Comparison of ENCODE assay signal across 8 cellular contexts in the genomic region with DNA sequence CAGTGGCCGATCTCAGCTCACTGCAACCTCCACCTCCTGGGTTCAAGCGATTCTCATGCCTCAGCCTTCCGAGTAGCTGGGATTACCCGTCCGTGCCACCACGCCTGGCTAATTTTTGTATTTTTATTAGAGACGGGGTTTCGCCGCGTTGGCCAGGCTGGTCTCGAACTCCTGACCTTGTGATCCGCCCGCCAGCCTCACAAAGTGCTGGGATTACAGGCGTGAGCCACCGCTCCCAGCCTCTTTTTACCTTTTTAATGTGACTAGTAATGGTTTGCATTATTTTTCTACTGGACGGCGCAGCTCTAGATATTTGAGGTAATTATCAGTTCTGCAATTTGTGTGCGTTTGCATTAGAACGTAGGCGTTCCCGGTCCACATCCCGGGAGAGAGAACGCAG. TPM values are rescaled to one million over a fixed set of nuclear protein-coding genes. Genes with fewer than 3 reads are reported as not detected.
DNase-seq lines count a peak whose midpoint lies in the region; FAIRE-seq and TF ChIP-seq lines count a peak whose summit lies in the region.
"Not testable (repeated sequence)": the region's sequence is repeated elsewhere in the genome, so short reads cannot be mapped to it uniquely, and the experiment has no call there.

No MANE protein-coding gene starts in this region.

- not testable (repeated sequence) for H3K4me1 ChIP-seq in BE2C; HUES48 (ENCODE audit: control insufficient read depth, insufficient read depth, low read length)
- H3K4me1 ChIP-seq in adrenal gland (replicated peaks in 1 of 2) (peaks cover 8 to 21% of the 10 kb centered on the region in 2 donors), keratinocyte (ENCODE audit: control insufficient read depth, extremely low read depth, insufficient read depth, low read length) (peaks cover 10% of the 10 kb centered on the region), stomach smooth muscle (ENCODE audit: control insufficient read depth, insufficient read depth, low read length) (peaks cover 13% of the 10 kb centered on the region)

- not testable (repeated sequence) for TF ChIP-seq EP300 in neural cell (conservative IDR thresholded peaks at IDR 0.05; ENCODE audit: poor library complexity, severe bottlenecking)

- peaks cover 35% of the 10 kb centered on the region for H3K36me3 Mint-ChIP-seq in T-helper 1 cell treated with Interleukin-12 subunit alpha and Interleukin-12 subunit beta and Interleukin-4 antibody, amounts not matched to agents 30 μg/mL and 1 μg/mL, for 36 hours (ENCODE audit: low read depth)

- H3K9me3 ChIP-seq in BE2C; HUES48 (ENCODE audit: control insufficient read depth, insufficient read depth, low read length); adrenal gland (replicated peaks in 1 of 3); keratinocyte (ENCODE audit: control insufficient read depth, low read depth, low read length); neural cell (ENCODE audit: low read length); stomach smooth muscle (ENCODE audit: control insufficient read depth in 2 of 2, low read length in 2 of 2): not testable (repeated sequence)

- H3K36me3 ChIP-seq in BE2C; neural cell (ENCODE audit: insufficient read depth, low read length): not testable (repeated sequence)
- peaks cover 34% of the 10 kb centered on the region for H3K36me3 ChIP-seq in HUES48 (ENCODE audit: control insufficient read depth, insufficient read depth, low read length)
- H3K36me3 ChIP-seq in adrenal gland (replicated peaks in 1 of 2), result peaks cover 0 to 39% of the 10 kb centered on the region in 2 donors
- peaks cover 5 to 13% of the 10 kb centered on the region in 2 experiments for H3K36me3 ChIP-seq in keratinocyte (ENCODE audit: control insufficient read depth in 2 of 2, extremely low read depth in 1 of 2, insufficient read depth in 2 of 2, low read length in 2 of 2)
- peaks cover 16 to 22% of the 10 kb centered on the region in 2 donors for H3K36me3 ChIP-seq in stomach smooth muscle (ENCODE audit: control insufficient read depth in 2 of 2, insufficient read depth in 2 of 2, low read length in 2 of 2)

- H4K20me1 ChIP-seq in keratinocyte (ENCODE audit: control insufficient read depth, extremely low read depth, insufficient read depth, low read length); neural cell (ENCODE audit: insufficient read depth): not testable (repeated sequence)

- not testable (repeated sequence) for FAIRE-seq in keratinocyte (lab: Jason Lieb, UNC)

- not testable (repeated sequence) for H3F3A ChIP-seq in neural cell (ENCODE audit: insufficient read depth, low read length, poor library complexity, severe bottlenecking)

- dilution Hi-C loops in keratinocyte (cut with MboI; ENCODE audit: extremely low pct_ligation_motif_present, low sequenced_read_pairs), result not testable (repeated sequence)

- H3K4me2 ChIP-seq in keratinocyte (ENCODE audit: control insufficient read depth, extremely low read depth, insufficient read depth, low read depth, low read length), result peak overlapping the region; percentile 63
- not testable (repeated sequence) for H3K4me2 ChIP-seq in neural cell (ENCODE audit: low read length)

- intact Hi-C loops in adrenal gland (cut with DNase I), result not testable (repeated sequence)

- H3K4me1 Mint-ChIP-seq in T-helper 1 cell treated with Interleukin-12 subunit alpha and Interleukin-12 subunit beta and Interleukin-4 antibody, amounts not matched to agents 30 μg/mL and 1 μg/mL, for 36 hours (ENCODE audit: low read depth), result peaks cover 30% of the 10 kb centered on the region

- H3K27ac ChIP-seq in HUES48 (ENCODE audit: low read depth, low read length); neural cell (ENCODE audit: low read length); stomach smooth muscle (ENCODE audit: low read length): not testable (repeated sequence)
- peak overlapping the region in 1 of 5 donors; percentile 87 for H3K27ac ChIP-seq in adrenal gland
- H3K27ac ChIP-seq in keratinocyte (ENCODE audit: control insufficient read depth, insufficient read depth, low read length), result peak overlapping the region; percentile 95

- not testable (repeated sequence) for H3K9me2 ChIP-seq in neural cell (ENCODE audit: insufficient read depth, low read length)

- peak overlapping the region; percentile 96 for H3K27ac Mint-ChIP-seq in T-helper 1 cell treated with Interleukin-12 subunit alpha and Interleukin-12 subunit beta and Interleukin-4 antibody, amounts not matched to agents 30 μg/mL and 1 μg/mL, for 36 hours

- H3K9me3 Mint-ChIP-seq in T-helper 1 cell treated with Interleukin-12 subunit alpha and Interleukin-12 subunit beta and Interleukin-4 antibody, amounts not matched to agents 30 μg/mL and 1 μg/mL, for 36 hours, result not testable (repeated sequence)

- H3K79me2 ChIP-seq in keratinocyte (ENCODE audit: control insufficient read depth, insufficient read depth, low read length), result peaks cover 36% of the 10 kb centered on the region
- peaks cover 21% of the 10 kb centered on the region for H3K79me2 ChIP-seq in neural cell (replicated peaks; ENCODE audit: insufficient read depth, low read length)

- H3K4me3 Mint-ChIP-seq in T-helper 1 cell treated with Interleukin-12 subunit alpha and Interleukin-12 subunit beta and Interleukin-4 antibody, amounts not matched to agents 30 μg/mL and 1 μg/mL, for 36 hours, result peak overlapping the region; percentile 100

- not testable (repeated sequence) for TF ChIP-seq CTCF in BE2C (IDR thresholded peaks at IDR 0.05; ENCODE audit: low read depth, low read length); adrenal gland (IDR thresholded peaks at IDR 0.05); epithelial cell of esophagus (IDR thresholded peaks at IDR 0.05; ENCODE audit: insufficient read depth, low read depth, low read length, missing control alignments); keratinocyte (optimal IDR thresholded peaks at IDR 0.05 in 1 of 3, IDR thresholded peaks at IDR 0.05 in 1 of 3, conservative IDR thresholded peaks at IDR 0.05 in 1 of 3; ENCODE audit: extremely low read depth in 1 of 3, insufficient read depth in 2 of 3, low read length in 3 of 3); neural cell (IDR thresholded peaks at IDR 0.05; ENCODE audit: poor library complexity, severe bottlenecking)

- H3K9ac ChIP-seq in HUES48 (ENCODE audit: low read depth, low read length), result not testable (repeated sequence)
- H3K9ac ChIP-seq in keratinocyte (ENCODE audit: control insufficient read depth, extremely low read depth, insufficient read depth, low read length), result peak overlapping the region; percentile 96
- H3K9ac ChIP-seq in neural cell (ENCODE audit: low read length), result peak overlapping the region; percentile 84
- H3K9ac ChIP-seq in stomach smooth muscle (ENCODE audit: low read length in 2 of 2), result peak overlapping the region; percentile 83 to 98

- WGBS in adrenal gland, 4 donors, result 22 to 39% (median 36%) methylated on average over 23 of the region's 23 CpGs

- H3K27me3 ChIP-seq in BE2C; HUES48 (ENCODE audit: control insufficient read depth, insufficient read depth, low read length); adrenal gland; keratinocyte (ENCODE audit: control insufficient read depth, extremely low read depth, insufficient read depth, low read length); neural cell (ENCODE audit: insufficient read depth, low read depth, low read length); stomach smooth muscle (ENCODE audit: control insufficient read depth in 1 of 2, insufficient read depth in 2 of 2, low read length in 2 of 2): not testable (repeated sequence)

- H3K9me1 ChIP-seq in keratinocyte (ENCODE audit: control insufficient read depth, extremely low read depth, insufficient read depth, low read length), result not testable (repeated sequence)

- TF ChIP-seq POLR2A in adrenal gland (IDR thresholded peaks at IDR 0.05), result not testable (repeated sequence)

- H2AFZ ChIP-seq in keratinocyte (ENCODE audit: control insufficient read depth, low read length); neural cell (ENCODE audit: low read depth, low read length): not testable (repeated sequence)

- not testable (repeated sequence) for TF ChIP-seq RAD21 in neural cell (conservative IDR thresholded peaks at IDR 0.05)

- H3K4me3 ChIP-seq in BE2C (ENCODE audit: low read depth, low read length) (peak overlapping the region; percentile 85), HUES48 (ENCODE audit: low read depth, low read length) (peak overlapping the region; percentile 89), adrenal gland (peak overlapping the region in 3 of 4 donors; percentile 63 to 85 (median 70)), epithelial cell of esophagus (ENCODE audit: low read length) (peak overlapping the region; percentile 85), keratinocyte (ENCODE audit: control insufficient read depth in 2 of 3, extremely low read depth in 1 of 3, insufficient read depth in 2 of 3, low read depth in 1 of 3, low read length in 3 of 3) (peak overlapping the region; percentile 75 to 89 (median 77)), neural cell (ENCODE audit: low read length) (peak overlapping the region; percentile 75), stomach smooth muscle (ENCODE audit: low read length in 2 of 2) (peak overlapping the region; percentile 79 to 92)

- DNase-seq in BE2C; adrenal gland; epithelial cell of esophagus (ENCODE audit: low read depth); keratinocyte (ENCODE audit: low read depth, low spot score): not testable (repeated sequence)

- H3K27me3 Mint-ChIP-seq in T-helper 1 cell treated with Interleukin-12 subunit alpha and Interleukin-12 subunit beta and Interleukin-4 antibody, amounts not matched to agents 30 μg/mL and 1 μg/mL, for 36 hours (ENCODE audit: low read depth), result not testable (repeated sequence)

RNA-seq across cellular contexts. Expression of a gene that starts 1.0 kb away (rescaled TPM):
- 19.1 TPM for polyA plus RNA-seq in BE2C (2012; ENCODE audit: insufficient read depth, insufficient read length, low read depth)
- 10 to 100 TPM; 35.2 to 67.4 (median 43.7) TPM for total RNA-seq in adrenal gland
- polyA plus RNA-seq in adrenal gland, result 10 to 100 TPM; 25.1 to 76.0 (median 46.7) TPM
- polyA plus RNA-seq in keratinocyte, result 21.5 to 41.1 TPM (median 35.7 TPM) in 3 replicates
- 31.7 TPM for polyA plus RNA-seq in keratinocyte (2011; ENCODE audit: low read depth)
- polyA plus RNA-seq in keratinocyte (2011; cell fraction: cytosol; rRNA removed), result 29.9 and 36.6 TPM in 2 replicates
- 25.0 and 32.2 TPM in 2 replicates for polyA plus RNA-seq in keratinocyte (2011; cell fraction: nucleus; rRNA removed)
- 27.2 and 37.6 TPM in 2 replicates for polyA plus RNA-seq in keratinocyte (2012; ENCODE audit: low replicate concordance)
- polyA minus RNA-seq in keratinocyte, result 2.6 to 5.7 TPM (median 3.3 TPM) in 3 replicates
- 18.0 TPM for polyA minus RNA-seq in keratinocyte (2011; cell fraction: cytosol; rRNA and poly(A)+ RNA removed)
- polyA minus RNA-seq in keratinocyte (2011; cell fraction: nucleus; rRNA and poly(A)+ RNA removed), result 4.3 and 10.0 TPM in 2 replicates
- polyA plus RNA-seq in neural cell, result 90.7 and 122 TPM in 2 replicates
- 110 and 146 TPM in 2 replicates for polyA minus RNA-seq in neural cell

RNA-seq across cellular contexts. Expression of a gene that starts 20.2 kb away (rescaled TPM):
- polyA plus RNA-seq in BE2C (2012; ENCODE audit: insufficient read depth, insufficient read length, low read depth), result 2.5 TPM
- 10 to 100 TPM in 3 of 8 donors, 1 to 10 TPM in 5; 5.8 to 12.1 (median 8.7) TPM for total RNA-seq in adrenal gland
- 1 to 10 TPM; 1.7 to 6.4 (median 2.5) TPM for polyA plus RNA-seq in adrenal gland
- 7.8 to 15.9 TPM (median 14.6 TPM) in 3 replicates for polyA plus RNA-seq in keratinocyte
- 93.2 TPM for polyA plus RNA-seq in keratinocyte (2011; ENCODE audit: low read depth)
- 5.9 and 11.0 TPM in 2 replicates for polyA plus RNA-seq in keratinocyte (2011; cell fraction: cytosol; rRNA removed)
- 24.3 and 31.4 TPM in 2 replicates for polyA plus RNA-seq in keratinocyte (2011; cell fraction: nucleus; rRNA removed)
- 4.0 and 29.3 TPM in 2 replicates for polyA plus RNA-seq in keratinocyte (2012; ENCODE audit: low replicate concordance)
- polyA minus RNA-seq in keratinocyte, result 12.2 to 18.0 TPM (median 13.0 TPM) in 3 replicates
- polyA minus RNA-seq in keratinocyte (2011; cell fraction: cytosol; rRNA and poly(A)+ RNA removed), result 7.7 TPM
- polyA minus RNA-seq in keratinocyte (2011; cell fraction: nucleus; rRNA and poly(A)+ RNA removed), result 14.7 and 20.2 TPM in 2 replicates
- 16.4 and 20.8 TPM in 2 replicates for polyA plus RNA-seq in neural cell
- 32.4 and 36.9 TPM in 2 replicates for polyA minus RNA-seq in neural cell
